In genomic region chr9:120564589-120564988, GRCh38 we compare ENCODE assay signal across 9 cellular contexts.
"Had no signal": no experiment of that assay in that cellular context is flagged by ENCODE, and none has a peak within 500 bp of the region (broad histone marks: within the 10 kb centered on the region; RNA-seq: fewer than 3 reads in every experiment).

No MANE protein-coding gene starts in this region.

- H3K9me3 Mint-ChIP-seq: HFFc6 had no signal

- H3K4me3 Mint-ChIP-seq: HFFc6 had no signal

- H3K4me1 ChIP-seq: HAP-1 had no signal

- H2AFZ ChIP-seq: GM23248 had no signal

- FAIRE-seq: HTR-8/SVneo had no signal

- H3K27ac ChIP-seq: GM23248 had no signal

- ATAC-seq: HCT116 had no signal

- H3K9ac ChIP-seq: GM23248 had no signal

- DNase-seq: GM23248, GOT3, H7, HFFc6, IMR-90, KBM-7 had no signal

- H3K9me3 ChIP-seq: HAP-1 had no signal

- H3K4me3 ChIP-seq: GM23248, HAP-1 had no signal

- H3K27ac Mint-ChIP-seq: HFFc6 had no signal
